Comparison of ENCODE assay signal across 15 cellular contexts in genomic region chr20:60271597-60271996, GRCh38.
DNase-seq lines count a peak whose midpoint lies in the region; ATAC-seq, FAIRE-seq and TF ChIP-seq lines count a peak whose summit lies in the region.
"Had no signal": no experiment of that assay in that cellular context is flagged by ENCODE, and none has a peak within 500 bp of the region (broad histone marks: within the 10 kb centered on the region; RNA-seq: fewer than 3 reads in every experiment).

No MANE protein-coding gene starts in this region.

- no peak overlapping the region for H3K27ac ChIP-seq in HepG2 (ENCODE audit: extremely low read length, insufficient read depth, low read length)
- H3K27ac ChIP-seq: thoracic aorta had no signal

- BruUV-seq in HepG2 (replicated peaks; lab: Mats Ljungman, UMichigan) = no TSS peak

- H3K4me3 ChIP-seq in AG10803 (ENCODE audit: low read length) = no peak overlapping the region
- no peak overlapping the region for H3K4me3 ChIP-seq in adipocyte (ENCODE audit: low read length)
- no peak overlapping the region for H3K4me3 ChIP-seq in HepG2 (replicated peaks in 1 of 3; ENCODE audit: insufficient read depth in 1 of 3, low read depth in 2 of 3, low read length in 3 of 3)
- H3K4me3 ChIP-seq: thoracic aorta had no signal

- CTCF ChIA-PET in HepG2 (lab: Yijun Ruan, JAX; ENCODE audit: low intra/inter-chr PET ratio, low total read pairs) = no interaction called here
- CTCF ChIA-PET in activated CD8-positive, alpha-beta memory T cell treated with anti-CD3 and anti-CD28 coated beads, Interleukin-2, amount 10 ng/mL, durations not matched to agents 7 days and 5 days (lab: Charles Lee) = no interaction called here

- intact Hi-C loops in HepG2 (cut with micrococcal nuclease; ENCODE audit: unreplicated experiment) = no loop called here

- H3K9me3 ChIP-seq in adipocyte (ENCODE audit: control insufficient read depth, low read length) = no peaks in the 10 kb centered on the region
- H3K9me3 ChIP-seq in HepG2 (ENCODE audit: low read length) = peaks cover 20% of the 10 kb centered on the region
- H3K9me3 ChIP-seq: thoracic aorta had no signal

- H3K27me3 Mint-ChIP-seq in HFFc6 (ENCODE audit: insufficient read depth) = peaks cover 19% of the 10 kb centered on the region
- H3K27me3 Mint-ChIP-seq in activated T-helper 17 cell treated with anti-CD3 and anti-CD28 coated beads, Interleukin-2, amount 50 U/mL, for 72 hours = no peaks in the 10 kb centered on the region
- no peaks in the 10 kb centered on the region for H3K27me3 Mint-ChIP-seq in activated CD8-positive, alpha-beta memory T cell treated with anti-CD3 and anti-CD28 coated beads, Interleukin-2, amount 10 ng/mL, durations not matched to agents 7 days and 5 days

- H3K4me2 ChIP-seq in HepG2 (ENCODE audit: low read depth, low read length) = no peak overlapping the region

- no peaks in the 10 kb centered on the region for H3K79me2 ChIP-seq in HepG2 (ENCODE audit: insufficient read depth, low read length)

- no peak overlapping the region for H2AFZ ChIP-seq in HepG2 (ENCODE audit: low read length)

- POLR2A ChIA-PET in HepG2 (lab: Yijun Ruan, JAX) = no interaction called here

- H3K9me3 Mint-ChIP-seq in HFFc6 = no peaks in the 10 kb centered on the region
- H3K9me3 Mint-ChIP-seq in activated T-helper 17 cell treated with anti-CD3 and anti-CD28 coated beads, Interleukin-2, amount 50 U/mL, for 72 hours = no peaks in the 10 kb centered on the region
- H3K9me3 Mint-ChIP-seq in activated CD8-positive, alpha-beta memory T cell treated with anti-CD3 and anti-CD28 coated beads, Interleukin-2, amount 10 ng/mL, durations not matched to agents 7 days and 5 days (ENCODE audit: low read depth) = no peaks in the 10 kb centered on the region
- H3K9me3 Mint-ChIP-seq: activated T-cell treated with anti-CD3 and anti-CD28 coated beads, Interleukin-2, amount 50 U/mL, for 24 hours; natural killer cell had no signal

- H3K9ac ChIP-seq in adipocyte (ENCODE audit: low read length) = no peak overlapping the region
- no peak overlapping the region for H3K9ac ChIP-seq in HepG2 (ENCODE audit: insufficient read depth, low read depth, low read length)

- TF ChIP-seq CTCF in AG10803 (conservative IDR thresholded peaks at IDR 0.05; ENCODE audit: low read length) (peak; percentile 51), HFFc6 (IDR thresholded peaks at IDR 0.05) (peak; percentile 68), HepG2 (CRISPR knock-in tag; IDR thresholded peaks at IDR 0.05) (no peak)

- no peaks in the 10 kb centered on the region for H3K36me3 ChIP-seq in adipocyte (ENCODE audit: control insufficient read depth, insufficient read depth, low read length, severe bottlenecking)
- H3K36me3 ChIP-seq in HepG2 (replicated peaks in 1 of 2; ENCODE audit: control insufficient read depth in 1 of 2, insufficient read depth in 2 of 2, low read length in 2 of 2) = no peaks in the 10 kb centered on the region
- H3K36me3 ChIP-seq: thoracic aorta had no signal

- ATAC-seq in HepG2 (peak; percentile 70), GM18498 (IDR thresholded peaks at IDR 0.05; ENCODE audit: unreplicated experiment) (no peak)
- ATAC-seq in activated T-helper 17 cell treated with anti-CD3 and anti-CD28 coated beads, Interleukin-2, amount 50 U/mL, for 72 hours (replicated peaks) = no peak
- ATAC-seq in activated CD8-positive, alpha-beta memory T cell treated with anti-CD3 and anti-CD28 coated beads, Interleukin-2, amount 10 ng/mL, durations not matched to agents 7 days and 5 days = no peak
- ATAC-seq: natural killer cell had no signal

- H3K4me1 Mint-ChIP-seq in HFFc6 (ENCODE audit: low read depth) = peaks cover 9% of the 10 kb centered on the region
- H3K4me1 Mint-ChIP-seq in activated T-helper 17 cell treated with anti-CD3 and anti-CD28 coated beads, Interleukin-2, amount 50 U/mL, for 72 hours = no peaks in the 10 kb centered on the region
- H3K4me1 Mint-ChIP-seq in activated CD8-positive, alpha-beta memory T cell treated with anti-CD3 and anti-CD28 coated beads, Interleukin-2, amount 10 ng/mL, durations not matched to agents 7 days and 5 days = no peaks in the 10 kb centered on the region
- H3K4me1 Mint-ChIP-seq: natural killer cell had no signal

- H3K27me3 ChIP-seq in adipocyte (replicated peaks; ENCODE audit: control insufficient read depth, insufficient read depth, low read length) (peaks cover 42% of the 10 kb centered on the region), HepG2 (ENCODE audit: control insufficient read depth in 1 of 2, insufficient read depth in 2 of 2, low read length in 2 of 2) (no peaks in the 10 kb centered on the region)

- no peak for TF ChIP-seq RAD21 in HepG2 (CRISPR knock-in tag; IDR thresholded peaks at IDR 0.05)

- H3K36me3 Mint-ChIP-seq in HFFc6 (ENCODE audit: low read depth) = no peaks in the 10 kb centered on the region
- no peaks in the 10 kb centered on the region for H3K36me3 Mint-ChIP-seq in activated T-helper 17 cell treated with anti-CD3 and anti-CD28 coated beads, Interleukin-2, amount 50 U/mL, for 72 hours (ENCODE audit: low read depth)
- no peaks in the 10 kb centered on the region for H3K36me3 Mint-ChIP-seq in activated CD8-positive, alpha-beta memory T cell treated with anti-CD3 and anti-CD28 coated beads, Interleukin-2, amount 10 ng/mL, durations not matched to agents 7 days and 5 days
- H3K36me3 Mint-ChIP-seq: natural killer cell had no signal

- DNase-seq in AG10803 (ENCODE audit: low read depth) (no peak), HFFc6 (no peak), adipocyte (ENCODE audit: low read depth) (peak; percentile 13), HepG2 (ENCODE audit: low spot score) (no peak)
- DNase-seq in activated CD8-positive, alpha-beta memory T cell treated with anti-CD3 and anti-CD28 coated beads, Interleukin-2, amount 10 ng/mL, durations not matched to agents 7 days and 5 days = no peak
- DNase-seq in activated CD4-positive, alpha-beta T cell treated with anti-CD3 and anti-CD28 coated beads for 1 hour = no peak
- DNase-seq: activated T-cell treated with anti-CD3 and anti-CD28 coated beads, Interleukin-2, amount 50 U/mL, for 24 hours; cerebellar nuclear complex; natural killer cell; NCI-H510A treated with DMSO at 0.1 percent for 48 hours; stimulated activated CD4-positive, alpha-beta T cell treated with anti-CD3 and anti-CD28 coated beads, Interleukin-4, amount 100 ng/mL, for 24 hours; T-helper 9 cell had no signal

- H3K4me3 Mint-ChIP-seq in HFFc6 = no peak overlapping the region
- no peak overlapping the region for H3K4me3 Mint-ChIP-seq in activated T-helper 17 cell treated with anti-CD3 and anti-CD28 coated beads, Interleukin-2, amount 50 U/mL, for 72 hours
- H3K4me3 Mint-ChIP-seq in activated CD8-positive, alpha-beta memory T cell treated with anti-CD3 and anti-CD28 coated beads, Interleukin-2, amount 10 ng/mL, durations not matched to agents 7 days and 5 days = no peak overlapping the region
- H3K4me3 Mint-ChIP-seq: activated T-cell treated with anti-CD3 and anti-CD28 coated beads, Interleukin-2, amount 50 U/mL, for 24 hours; natural killer cell had no signal

- in situ Hi-C loops in HepG2 (cut with HindIII; ENCODE audit: extremely low pct_ligation_motif_present, low pct_unique_long_range_greater_than_20kb) = no loop called here

- no peak overlapping the region for H3K27ac Mint-ChIP-seq in HFFc6
- no peak overlapping the region for H3K27ac Mint-ChIP-seq in activated T-helper 17 cell treated with anti-CD3 and anti-CD28 coated beads, Interleukin-2, amount 50 U/mL, for 72 hours
- no peak overlapping the region for H3K27ac Mint-ChIP-seq in activated CD8-positive, alpha-beta memory T cell treated with anti-CD3 and anti-CD28 coated beads, Interleukin-2, amount 10 ng/mL, durations not matched to agents 7 days and 5 days
- H3K27ac Mint-ChIP-seq: activated T-cell treated with anti-CD3 and anti-CD28 coated beads, Interleukin-2, amount 50 U/mL, for 24 hours; natural killer cell had no signal

- TF ChIP-seq EP300 in HepG2 (IDR thresholded peaks at IDR 0.05; ENCODE audit: low read depth in 2 of 2, low read length in 2 of 2) (no peak), HepG2 (CRISPR knock-in tag; IDR thresholded peaks at IDR 0.05; ENCODE audit: borderline replicate concordance) (no peak)

- H3K4me1 ChIP-seq in adipocyte (ENCODE audit: control insufficient read depth, insufficient read depth, low read length) (no peaks in the 10 kb centered on the region), HepG2 (ENCODE audit: insufficient read depth, low read length) (no peaks in the 10 kb centered on the region)

- FAIRE-seq in HepG2 (lab: Jason Lieb, UNC) = peak; percentile 75

- H4K20me1 ChIP-seq in HepG2 (ENCODE audit: insufficient read depth, low read length) = no peaks in the 10 kb centered on the region

- 4% methylated on average over 2 of the region's 2 CpGs for WGBS in HepG2 (ENCODE audit: low lambda C conversion rate)

- no peak for TF ChIP-seq POLR2A in HepG2 (IDR thresholded peaks at IDR 0.05; ENCODE audit: insufficient read depth in 1 of 2, low read depth in 2 of 2, low read length in 2 of 2)

TF ChIP-seq in HepG2, 621 proteins besides CTCF, POLR2A, EP300 and RAD21 (continues in another document):
- TF ChIP-seq ZNF263 (CRISPR knock-in tag; IDR thresholded peaks at IDR 0.05) (no peak), ZNF232 (CRISPR knock-in tag; IDR thresholded peaks at IDR 0.05; ENCODE audit: borderline replicate concordance) (no peak), ZBTB14 (CRISPR knock-in tag; IDR thresholded peaks at IDR 0.05) (no peak), ZNF503 (CRISPR knock-in tag; IDR thresholded peaks at IDR 0.05) (no peak), NCOA1 (CRISPR knock-in tag; IDR thresholded peaks at IDR 0.05) (no peak)
